In the genomic region with DNA sequence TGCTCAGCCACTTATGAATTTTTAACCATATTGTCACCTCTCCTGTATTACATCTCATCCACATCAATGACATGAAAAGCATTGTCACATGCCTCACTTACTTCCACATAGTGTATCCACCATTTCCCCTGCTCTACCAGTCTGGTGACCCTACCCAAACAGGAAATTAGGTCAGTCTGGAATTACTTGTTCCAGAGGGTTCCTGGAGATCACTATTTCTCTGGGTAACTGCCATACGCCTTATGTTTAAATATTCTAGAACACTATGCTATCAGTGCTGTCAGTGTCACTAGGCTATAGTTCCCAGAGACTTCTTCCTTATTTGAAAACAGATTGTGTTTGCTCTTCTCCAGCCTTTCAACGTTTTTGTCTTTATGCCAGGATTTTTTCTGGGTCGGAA, we compare ENCODE assay signal across 17 cellular contexts. TPM values are rescaled to one million over a fixed set of nuclear protein-coding genes. Genes with fewer than 3 reads are reported as not detected.
A peak's percentile ranks its signal among the peaks of the same experiment; 100 is the strongest.
DNase-seq lines count a peak whose midpoint lies in the region; ATAC-seq and TF ChIP-seq lines count a peak whose summit lies in the region.
"Had no signal": no experiment of that assay in that cellular context is flagged by ENCODE, and none has a peak within 500 bp of the region (broad histone marks: within the 10 kb centered on the region; RNA-seq: fewer than 3 reads in every experiment).

No MANE protein-coding gene starts in this region.

- peak; percentile 46 for DNase-seq in NCI-H1092 treated with DMSO at 0.1 percent for 48 hours (lab: John Stamatoyannopoulos, UW)
- DNase-seq in NCI-H1092 (lab: John Stamatoyannopoulos, UW), result no peak
- DNase-seq in dermis blood vessel endothelial cell, result peak; percentile 69
- DNase-seq: activated CD4-positive, alpha-beta T cell treated with anti-CD3 and anti-CD28 coated beads, Interleukin-2, amount 10 ng/mL, durations not matched to agents 24 days and 14 days; activated naive CD4-positive, alpha-beta T cell treated with anti-CD3 and anti-CD28 coated beads, Interleukin-2, amount 50 U/mL, for 16 hours; activated T-cell treated with anti-CD3 and anti-CD28 coated beads for 4 hours; body of pancreas; left lung; NCI-H226; RPMI8226 had no signal

- no peak for TF ChIP-seq CTCF in liver (IDR thresholded peaks at IDR 0.05; ENCODE audit: low read depth, low read length, missing input control)

- no peak overlapping the region for H3K9ac ChIP-seq in liver (ENCODE audit: low read depth in 1 of 2, low read length in 2 of 2)
- H3K9ac ChIP-seq: KMS-11 had no signal

- H3K4me3 ChIP-seq in liver (ENCODE audit: low read depth in 1 of 3, low read length in 3 of 3), result no peak overlapping the region
- H3K4me3 ChIP-seq: body of pancreas, left lung had no signal

- 13% methylated on average over 3 of the region's 3 CpGs for WGBS in liver

- H3K27me3 ChIP-seq in liver (ENCODE audit: control insufficient read depth in 4 of 4, insufficient read depth in 4 of 4, low read length in 3 of 4), result no peaks in the 10 kb centered on the region
- H3K27me3 ChIP-seq: body of pancreas, left lung had no signal

- H3K27ac ChIP-seq in liver (ENCODE audit: low read depth in 1 of 2, low read length in 2 of 2), result peak overlapping the region; percentile 39 to 50
- H3K27ac ChIP-seq: body of pancreas, KMS-11 had no signal

- ATAC-seq in HG02885 (IDR thresholded peaks at IDR 0.05; ENCODE audit: poor library complexity, unreplicated experiment), result no peak
- ATAC-seq in GM19395 (IDR thresholded peaks at IDR 0.05; ENCODE audit: unreplicated experiment), result no peak
- no peak for ATAC-seq in GM21367 (IDR thresholded peaks at IDR 0.05; ENCODE audit: unreplicated experiment)
- ATAC-seq in HG03045 (IDR thresholded peaks at IDR 0.05; ENCODE audit: unreplicated experiment), result no peak
- ATAC-seq: body of pancreas; left lung; stimulated activated effector memory CD8-positive, alpha-beta T cell treated with anti-CD3 and anti-CD28 coated beads, Interleukin-12 subunit alpha, Interleukin-12 subunit beta, amount 100 ng/mL, for 72 hours had no signal

- peak in 1 of 2 donors; percentile 37 for TF ChIP-seq RAD21 in liver (IDR thresholded peaks at IDR 0.05)

- H3K9me3 ChIP-seq in liver (ENCODE audit: control insufficient read depth in 4 of 4, low read length in 3 of 4), result no peaks in the 10 kb centered on the region
- H3K9me3 ChIP-seq: body of pancreas, left lung had no signal

- peaks cover 0 to 5% (median 3%) of the 10 kb centered on the region in 4 donors for H3K4me1 ChIP-seq in liver (ENCODE audit: control insufficient read depth in 4 of 4, insufficient read depth in 4 of 4, low read length in 3 of 4)
- H3K4me1 ChIP-seq: body of pancreas, left lung had no signal

- no peaks in the 10 kb centered on the region for H3K36me3 ChIP-seq in liver (ENCODE audit: control insufficient read depth in 4 of 4, insufficient read depth in 3 of 4, low read depth in 1 of 4, low read length in 3 of 4)
- H3K36me3 ChIP-seq: left lung had no signal

TF ChIP-seq in liver, 16 proteins besides CTCF, POLR2A, EP300 and RAD21:
- TF ChIP-seq RXRA (IDR thresholded peaks at IDR 0.05) (peak; percentile 42 to 48), JUND (IDR thresholded peaks at IDR 0.05) (no peak), GABPA (IDR thresholded peaks at IDR 0.05 in 1 of 2, conservative IDR thresholded peaks at IDR 0.05 in 1 of 2) (no peak), EGR1 (IDR thresholded peaks at IDR 0.05; ENCODE audit: low read depth in 2 of 2) (no peak), TAF1 (conservative IDR thresholded peaks at IDR 0.05) (no peak), SP1 (IDR thresholded peaks at IDR 0.05) (peak; percentile 69), NR2F2 (IDR thresholded peaks at IDR 0.05) (peak; percentile 38)
- TF ChIP-seq, protein P1, sequence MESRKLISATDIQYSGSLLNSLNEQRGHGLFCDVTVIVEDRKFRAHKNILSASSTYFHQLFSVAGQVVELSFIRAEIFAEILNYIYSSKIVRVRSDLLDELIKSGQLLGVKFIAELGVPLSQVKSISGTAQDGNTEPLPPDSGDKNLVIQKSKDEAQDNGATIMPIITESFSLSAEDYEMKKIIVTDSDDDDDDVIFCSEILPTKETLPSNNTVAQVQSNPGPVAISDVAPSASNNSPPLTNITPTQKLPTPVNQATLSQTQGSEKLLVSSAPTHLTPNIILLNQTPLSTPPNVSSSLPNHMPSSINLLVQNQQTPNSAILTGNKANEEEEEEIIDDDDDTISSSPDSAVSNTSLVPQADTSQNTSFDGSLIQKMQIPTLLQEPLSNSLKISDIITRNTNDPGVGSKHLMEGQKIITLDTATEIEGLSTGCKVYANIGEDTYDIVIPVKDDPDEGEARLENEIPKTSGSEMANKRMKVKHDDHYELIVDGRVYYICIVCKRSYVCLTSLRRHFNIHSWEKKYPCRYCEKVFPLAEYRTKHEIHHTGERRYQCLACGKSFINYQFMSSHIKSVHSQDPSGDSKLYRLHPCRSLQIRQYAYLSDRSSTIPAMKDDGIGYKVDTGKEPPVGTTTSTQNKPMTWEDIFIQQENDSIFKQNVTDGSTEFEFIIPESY (IDR thresholded peaks at IDR 0.05), result no peak
- TF ChIP-seq, protein P2, sequence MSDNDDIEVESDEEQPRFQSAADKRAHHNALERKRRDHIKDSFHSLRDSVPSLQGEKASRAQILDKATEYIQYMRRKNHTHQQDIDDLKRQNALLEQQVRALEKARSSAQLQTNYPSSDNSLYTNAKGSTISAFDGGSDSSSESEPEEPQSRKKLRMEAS (IDR thresholded peaks at IDR 0.05), result no peak
- TF ChIP-seq, protein P3, sequence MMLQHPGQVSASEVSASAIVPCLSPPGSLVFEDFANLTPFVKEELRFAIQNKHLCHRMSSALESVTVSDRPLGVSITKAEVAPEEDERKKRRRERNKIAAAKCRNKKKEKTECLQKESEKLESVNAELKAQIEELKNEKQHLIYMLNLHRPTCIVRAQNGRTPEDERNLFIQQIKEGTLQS (IDR thresholded peaks at IDR 0.05), result no peak
- TF ChIP-seq, protein P4, sequence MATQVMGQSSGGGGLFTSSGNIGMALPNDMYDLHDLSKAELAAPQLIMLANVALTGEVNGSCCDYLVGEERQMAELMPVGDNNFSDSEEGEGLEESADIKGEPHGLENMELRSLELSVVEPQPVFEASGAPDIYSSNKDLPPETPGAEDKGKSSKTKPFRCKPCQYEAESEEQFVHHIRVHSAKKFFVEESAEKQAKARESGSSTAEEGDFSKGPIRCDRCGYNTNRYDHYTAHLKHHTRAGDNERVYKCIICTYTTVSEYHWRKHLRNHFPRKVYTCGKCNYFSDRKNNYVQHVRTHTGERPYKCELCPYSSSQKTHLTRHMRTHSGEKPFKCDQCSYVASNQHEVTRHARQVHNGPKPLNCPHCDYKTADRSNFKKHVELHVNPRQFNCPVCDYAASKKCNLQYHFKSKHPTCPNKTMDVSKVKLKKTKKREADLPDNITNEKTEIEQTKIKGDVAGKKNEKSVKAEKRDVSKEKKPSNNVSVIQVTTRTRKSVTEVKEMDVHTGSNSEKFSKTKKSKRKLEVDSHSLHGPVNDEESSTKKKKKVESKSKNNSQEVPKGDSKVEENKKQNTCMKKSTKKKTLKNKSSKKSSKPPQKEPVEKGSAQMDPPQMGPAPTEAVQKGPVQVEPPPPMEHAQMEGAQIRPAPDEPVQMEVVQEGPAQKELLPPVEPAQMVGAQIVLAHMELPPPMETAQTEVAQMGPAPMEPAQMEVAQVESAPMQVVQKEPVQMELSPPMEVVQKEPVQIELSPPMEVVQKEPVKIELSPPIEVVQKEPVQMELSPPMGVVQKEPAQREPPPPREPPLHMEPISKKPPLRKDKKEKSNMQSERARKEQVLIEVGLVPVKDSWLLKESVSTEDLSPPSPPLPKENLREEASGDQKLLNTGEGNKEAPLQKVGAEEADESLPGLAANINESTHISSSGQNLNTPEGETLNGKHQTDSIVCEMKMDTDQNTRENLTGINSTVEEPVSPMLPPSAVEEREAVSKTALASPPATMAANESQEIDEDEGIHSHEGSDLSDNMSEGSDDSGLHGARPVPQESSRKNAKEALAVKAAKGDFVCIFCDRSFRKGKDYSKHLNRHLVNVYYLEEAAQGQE (IDR thresholded peaks at IDR 0.05), result no peak

RNA-seq across cellular contexts. Expression of a gene that starts 14.9 kb away (rescaled TPM):
- total RNA-seq in dermis blood vessel endothelial cell, result 21.8 and 22.0 TPM in 2 replicates
- 1 to 10 TPM in 1 of 2 donors, under 1 TPM in 1; 0.47 to 7.8 TPM for total RNA-seq in liver
- polyA plus RNA-seq in liver, result 1 to 10 TPM; 2.7 to 6.8 TPM
- total RNA-seq: activated CD4-positive, alpha-beta T cell treated with anti-CD3 and anti-CD28 coated beads, Interleukin-2, amount 10 ng/mL, durations not matched to agents 24 days and 14 days had no signal

RNA-seq across cellular contexts. Expression of a gene that starts 22.3 kb away (rescaled TPM):
- 56.4 and 79.0 TPM in 2 replicates for total RNA-seq in dermis blood vessel endothelial cell
- 10 to 100 TPM; 44.2 to 65.0 TPM for total RNA-seq in liver
- polyA plus RNA-seq in liver, result 10 to 100 TPM; 42.6 to 97.6 TPM
- total RNA-seq: activated CD4-positive, alpha-beta T cell treated with anti-CD3 and anti-CD28 coated beads, Interleukin-2, amount 10 ng/mL, durations not matched to agents 24 days and 14 days had no signal
